In the genomic region with DNA sequence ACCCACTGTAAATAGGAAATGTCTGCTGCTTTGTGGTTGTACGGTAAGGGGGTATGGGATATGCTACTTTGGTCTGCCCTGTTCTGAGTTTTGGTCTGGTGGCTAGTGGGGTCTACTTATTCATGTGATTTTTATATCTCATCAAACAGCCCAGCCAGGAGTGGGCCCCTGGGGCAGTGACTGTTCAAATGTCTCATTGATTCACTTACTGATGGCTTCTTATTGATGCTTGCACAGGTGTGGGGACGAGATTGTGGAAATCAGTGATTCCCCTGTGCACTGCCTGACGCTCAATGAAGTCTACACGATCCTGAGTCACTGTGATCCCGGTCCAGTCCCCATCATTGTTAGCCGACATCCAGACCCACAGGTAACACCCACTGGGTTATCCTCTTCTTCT, we compare ENCODE assay signal across 16 cellular contexts. TPM values are rescaled to one million over a fixed set of nuclear protein-coding genes. Genes with fewer than 3 reads are reported as not detected.
DNase-seq lines count a peak whose midpoint lies in the region; ATAC-seq, FAIRE-seq and TF ChIP-seq lines count a peak whose summit lies in the region.
"Had no signal": no experiment of that assay in that cellular context is flagged by ENCODE, and none has a peak within 500 bp of the region (broad histone marks: within the 10 kb centered on the region; RNA-seq: fewer than 3 reads in every experiment).

No MANE protein-coding gene starts in this region.

- peak overlapping the region; percentile 30; the same call in 1 of the 2 replicates for H3K4me2 ChIP-seq in KMS-11
- H3K4me2 ChIP-seq in GM12878 (ENCODE audit: control insufficient read depth, insufficient read depth): no peak overlapping the region

- FAIRE-seq in GM12878 (lab: Jason Lieb, UNC) (no peak), urothelium cell line (lab: Jason Lieb, UNC) (no peak)

- H2AFZ ChIP-seq in KMS-11 (ENCODE audit: low read depth) (no peak overlapping the region; the same call in 1 of the 2 replicates), GM12878 (ENCODE audit: control insufficient read depth, low read depth, low read length) (peak overlapping the region; percentile 22; the same call in 1 of the 2 replicates)

- H3K27ac ChIP-seq in KMS-11 (no peak overlapping the region), GM12878 (ENCODE audit: control insufficient read depth, insufficient read depth) (peak overlapping the region; percentile 72)
- H3K27ac ChIP-seq: right atrium auricular region had no signal

- no peak for ATAC-seq in activated T-cell treated with anti-CD3 and anti-CD28 coated beads, Interleukin-2, amount 50 U/mL, for 72 hours (replicated peaks in 1 of 2)
- no peak for ATAC-seq in GM12878
- no peak for ATAC-seq in stimulated activated effector memory CD8-positive, alpha-beta T cell treated with anti-CD3 and anti-CD28 coated beads, Interleukin-12 subunit alpha, Interleukin-12 subunit beta, amount 100 ng/mL, for 72 hours

- H3K4me3 Mint-ChIP-seq in activated T-cell treated with anti-CD3 and anti-CD28 coated beads, Interleukin-2, amount 50 U/mL, for 72 hours: peak overlapping the region; percentile 76 to 82
- H3K4me3 Mint-ChIP-seq in stimulated activated effector memory CD8-positive, alpha-beta T cell treated with anti-CD3 and anti-CD28 coated beads, Interleukin-12 subunit alpha, Interleukin-12 subunit beta, amount 100 ng/mL, for 72 hours: peak overlapping the region; percentile 62
- H3K4me3 Mint-ChIP-seq: mesothelial cell of epicardium had no signal

- BruUV-seq in GM12878 (replicated peaks; lab: Mats Ljungman, UMichigan): no TSS peak

- no peaks in the 10 kb centered on the region for H3K27me3 Mint-ChIP-seq in activated T-cell treated with anti-CD3 and anti-CD28 coated beads, Interleukin-2, amount 50 U/mL, for 72 hours (ENCODE audit: low read depth)

- H3K27ac Mint-ChIP-seq in activated T-cell treated with anti-CD3 and anti-CD28 coated beads, Interleukin-2, amount 50 U/mL, for 72 hours: peak overlapping the region; percentile 93
- no peak overlapping the region for H3K27ac Mint-ChIP-seq in stimulated activated effector memory CD8-positive, alpha-beta T cell treated with anti-CD3 and anti-CD28 coated beads, Interleukin-12 subunit alpha, Interleukin-12 subunit beta, amount 100 ng/mL, for 72 hours
- H3K27ac Mint-ChIP-seq: mesothelial cell of epicardium had no signal

- H3K27me3 ChIP-seq in KMS-11 (ENCODE audit: insufficient read depth, low read depth) (no peaks in the 10 kb centered on the region), GM12878 (replicated peaks in 1 of 2; ENCODE audit: control insufficient read depth in 2 of 2, insufficient read depth in 2 of 2, low read length in 1 of 2) (no peaks in the 10 kb centered on the region)
- H3K27me3 ChIP-seq: right atrium auricular region had no signal

- peaks cover 75% of the 10 kb centered on the region for H3K4me1 Mint-ChIP-seq in activated T-cell treated with anti-CD3 and anti-CD28 coated beads, Interleukin-2, amount 50 U/mL, for 72 hours (ENCODE audit: low read depth)
- H3K4me1 Mint-ChIP-seq in stimulated activated effector memory CD8-positive, alpha-beta T cell treated with anti-CD3 and anti-CD28 coated beads, Interleukin-12 subunit alpha, Interleukin-12 subunit beta, amount 100 ng/mL, for 72 hours: peaks cover 55% of the 10 kb centered on the region

- peaks cover 3 to 4% of the 10 kb centered on the region in 2 donors for H3K9me3 Mint-ChIP-seq in activated T-cell treated with anti-CD3 and anti-CD28 coated beads, Interleukin-2, amount 50 U/mL, for 72 hours
- H3K9me3 Mint-ChIP-seq in stimulated activated effector memory CD8-positive, alpha-beta T cell treated with anti-CD3 and anti-CD28 coated beads, Interleukin-12 subunit alpha, Interleukin-12 subunit beta, amount 100 ng/mL, for 72 hours: peaks cover 4% of the 10 kb centered on the region
- H3K9me3 Mint-ChIP-seq: mesothelial cell of epicardium had no signal

- H3K9ac ChIP-seq in KMS-11 (no peak overlapping the region), GM12878 (ENCODE audit: control insufficient read depth, insufficient read depth, low read length) (no peak overlapping the region)

- peaks cover 3 to 6% of the 10 kb centered on the region in 2 donors for H3K36me3 Mint-ChIP-seq in activated T-cell treated with anti-CD3 and anti-CD28 coated beads, Interleukin-2, amount 50 U/mL, for 72 hours (ENCODE audit: insufficient read depth in 2 of 2)
- H3K36me3 Mint-ChIP-seq in stimulated activated effector memory CD8-positive, alpha-beta T cell treated with anti-CD3 and anti-CD28 coated beads, Interleukin-12 subunit alpha, Interleukin-12 subunit beta, amount 100 ng/mL, for 72 hours: no peaks in the 10 kb centered on the region
- H3K36me3 Mint-ChIP-seq: mesothelial cell of epicardium had no signal

- POLR2A ChIA-PET in GM12878 (lab: Charles Lee): interaction anchor here (3.0 kb wide), 1 partner anchor 16 kb away, joined by 26 read pairs; no protein-coding TSS in a partner anchor

- TF ChIP-seq RAD21 in GM12878 (IDR thresholded peaks at IDR 0.05; ENCODE audit: insufficient read depth, low read depth, low read length): no peak

- no peak for TF ChIP-seq EP300 in GM12878 (IDR thresholded peaks at IDR 0.05; ENCODE audit: borderline replicate concordance in 1 of 2, control insufficient read depth in 1 of 2, low read depth in 2 of 2, low read length in 2 of 2)

- CTCF ChIA-PET in GM12878 (lab: Yijun Ruan, JAX): interaction anchor here (1.5 to 2.5 kb wide), 4 partner anchors 16 to 177 kb away, joined by 3 to 11 read pairs (median 6); no protein-coding TSS in a partner anchor

- in situ Hi-C loops in GM12878 (cut with MboI): loop anchor here (10.0 to 25.0 kb wide), 3 partner anchors 759 to 1927 kb away; partner anchors contain the start of genes HDGFL3 and MEX3B

- no peak for TF ChIP-seq POLR2A in GM12878 (IDR thresholded peaks at IDR 0.05; ENCODE audit: low read depth, low read length)

- H3K79me2 ChIP-seq in KMS-11 (ENCODE audit: insufficient read depth, low read depth) (no peaks in the 10 kb centered on the region), GM12878 (ENCODE audit: control insufficient read depth, insufficient read depth, low read length) (no peaks in the 10 kb centered on the region)

- intact Hi-C loops in GM12878 (cut with micrococcal nuclease; ENCODE audit: unreplicated experiment): no loop called here

- H3K9me3 ChIP-seq in GM12878 (replicated peaks; ENCODE audit: control insufficient read depth, insufficient read depth, low read length): no peaks in the 10 kb centered on the region; the same call in 2 of the 3 replicates
- H3K9me3 ChIP-seq: right atrium auricular region had no signal

- no peaks in the 10 kb centered on the region for H3K36me3 ChIP-seq in KMS-11 (ENCODE audit: insufficient read depth)
- no peaks in the 10 kb centered on the region for H3K36me3 ChIP-seq in GM12878 (ENCODE audit: control insufficient read depth in 2 of 2, insufficient read depth in 2 of 2, low read length in 1 of 2)

- no peak for DNase-seq in activated T-cell treated with anti-CD3 and anti-CD28 coated beads, Interleukin-2, amount 50 U/mL, for 72 hours
- DNase-seq in activated T-cell treated with anti-CD3 and anti-CD28 coated beads for 4 hours (no peak), GM12878 (ENCODE audit: low read depth, low spot score) (no peak), HPDE6-E6E7 (ENCODE audit: extremely low spot score) (no peak), NCI-H2029 treated with DMSO at 0.1 percent for 48 hours (lab: John Stamatoyannopoulos, UW) (no peak), urothelium cell line (ENCODE audit: low spot score) (no peak)
- no peak for DNase-seq in stimulated activated effector memory CD8-positive, alpha-beta T cell treated with anti-CD3 and anti-CD28 coated beads, Interleukin-12 subunit alpha, Interleukin-12 subunit beta, amount 100 ng/mL, for 72 hours (ENCODE audit: low spot score in 2 of 2)
- DNase-seq: ACHN, anterior cingulate cortex, COR-L47, hippocampal formation, NCI-H1417 treated with DMSO at 0.1 percent for 48 hours, T-helper 1 cell had no signal

- H3K4me1 ChIP-seq in KMS-11 (ENCODE audit: low read depth, poor library complexity, severe bottlenecking) (peaks cover 35% of the 10 kb centered on the region), GM12878 (ENCODE audit: control insufficient read depth, insufficient read depth, low read length) (peaks cover 30% of the 10 kb centered on the region)
- H3K4me1 ChIP-seq: right atrium auricular region had no signal

- RAD21 ChIA-PET in GM12878 (lab: Charles Lee; ENCODE audit: unreplicated experiment): interaction anchor here (1.3 to 2.5 kb wide), 4 partner anchors 10 to 26 kb away, joined by 3 to 13 read pairs (median 7); no protein-coding TSS in a partner anchor

- H3K4me3 ChIP-seq in KMS-11 (IDR thresholded peaks at IDR 0.05; ENCODE audit: insufficient read depth, low read depth, low read length): no peak overlapping the region
- no peak overlapping the region for H3K4me3 ChIP-seq in GM12878
- H3K4me3 ChIP-seq: right atrium auricular region had no signal

- SMC1A ChIA-PET in GM12878 (lab: Charles Lee; ENCODE audit: uncharacterized antibody, unreplicated experiment): interaction anchor here (1.0 to 3.0 kb wide), 6 partner anchors 10 to 49 kb away, joined by 3 to 24 read pairs (median 6); no protein-coding TSS in a partner anchor

- WGBS in GM12878 (ENCODE audit: insufficient coverage, insufficient replicate concordance, low lambda C conversion rate, missing lambda C conversion rate): 86% methylated on average over 6 of the region's 6 CpGs

- TF ChIP-seq CTCF in KMS-11 (conservative IDR thresholded peaks at IDR 0.05; ENCODE audit: low read depth, low read length) (no peak), GM12878 (IDR thresholded peaks at IDR 0.05 in 2 of 3, conservative IDR thresholded peaks at IDR 0.05 in 1 of 3; ENCODE audit: control insufficient read depth in 2 of 3, extremely low read depth in 1 of 3, insufficient read depth in 1 of 3, low read depth in 3 of 3, low read length in 3 of 3) (no peak)

- H4K20me1 ChIP-seq in KMS-11 (ENCODE audit: insufficient read depth) (no peaks in the 10 kb centered on the region), GM12878 (ENCODE audit: control insufficient read depth, insufficient read depth) (no peaks in the 10 kb centered on the region)

RNA-seq across cellular contexts. Expression of gene STARD5, which starts 38.5 kb away (rescaled TPM):
- total RNA-seq in activated T-cell treated with anti-CD3 and anti-CD28 coated beads, Interleukin-2, amount 50 U/mL, for 72 hours: 10 to 100 TPM in 1 of 2 donors, 1 to 10 TPM in 1; 9.0 to 10.3 TPM
- 20.1 and 22.0 TPM in 2 replicates for total RNA-seq in GM12878 (2013; cell fraction: nucleolus; rRNA removed)
- total RNA-seq in GM12878 (2014; rRNA removed) (6.3 and 6.4 TPM in 2 replicates), GM12878 (2014; rRNA removed; fragmentation: Illumina TruSeq; extraction: Trizol) (4.1 and 4.5 TPM in 2 replicates), GM12878 (2021) (6.0 and 6.1 TPM in 2 replicates)
- 2.0 TPM for polyA plus RNA-seq in GM12878 (2011; ENCODE audit: low read depth)
- polyA plus RNA-seq in GM12878 (2011; rRNA removed) (7.5 and 9.4 TPM in 2 replicates), GM12878 (2014; fragmentation: Illumina TruSeq; extraction: Trizol) (5.4 and 6.3 TPM in 2 replicates), GM12878 (2014; fragmentation: Nextera tagmentation; extraction: Ambion mirVana) (1 to 10 TPM; 2.3 to 3.5 TPM), GM12878 (2014; rRNA removed) (8.4 and 8.6 TPM in 2 replicates), GM12878 (2016; fragmentation: Nextera tagmentation; extraction: Ambion mirVana) (1 to 10 TPM; 3.0 to 3.5 TPM)
- 11.9 and 12.7 TPM in 2 replicates for polyA plus RNA-seq in GM12878 (2011; cell fraction: cytosol; rRNA removed)
- 22.7 and 29.4 TPM in 2 replicates for polyA plus RNA-seq in GM12878 (2011; cell fraction: nucleus; rRNA removed)
- 3.0 and 4.8 TPM in 2 replicates for polyA plus RNA-seq in GM12878 (2012)
- polyA minus RNA-seq in GM12878 (2011; rRNA and poly(A)+ RNA removed): 11.0 and 11.7 TPM in 2 replicates
- polyA minus RNA-seq in GM12878 (2011; cell fraction: cytosol; rRNA and poly(A)+ RNA removed): 1.9 and 3.1 TPM in 2 replicates
- polyA minus RNA-seq in GM12878 (2011; cell fraction: nucleus; rRNA and poly(A)+ RNA removed): 13.1 and 19.6 TPM in 2 replicates
